ENCODE assay signal across 1 cellular context in the genomic region with DNA sequence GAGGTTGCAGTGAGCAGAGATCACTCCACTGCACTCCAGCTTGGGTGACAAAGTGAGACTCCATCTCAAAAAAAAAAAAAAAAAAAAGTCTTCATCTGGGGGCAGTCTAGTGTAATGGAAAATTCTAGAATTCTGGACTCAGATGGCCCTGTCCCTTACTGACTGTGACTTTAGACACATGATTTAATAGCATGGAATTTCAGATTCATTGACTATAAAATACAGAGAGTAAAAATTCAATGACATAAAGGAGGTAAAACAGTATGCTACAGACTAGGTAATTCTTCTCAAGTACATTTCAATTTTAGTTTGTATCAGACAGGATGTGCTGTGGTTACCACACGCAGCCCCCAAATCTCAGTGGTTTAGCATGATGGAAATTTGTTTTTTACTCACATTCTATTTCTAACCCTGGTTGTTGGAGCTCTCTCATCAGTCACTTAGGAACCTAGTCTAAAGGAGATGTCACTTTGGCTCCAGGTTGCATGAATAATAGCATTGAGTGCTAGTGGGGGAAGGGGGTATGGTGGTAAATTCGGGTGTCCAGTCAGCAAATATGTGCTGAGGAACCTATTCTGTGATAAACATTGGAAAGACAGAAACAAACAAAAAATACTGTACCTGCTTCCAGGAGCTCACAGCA.
TF ChIP-seq lines count a peak whose summit lies in the region.

No MANE protein-coding gene starts in this region.

TF ChIP-seq in HepG2, 621 proteins besides CTCF, POLR2A, EP300 and RAD21 (continued from another document):
- TF ChIP-seq, protein P1, sequence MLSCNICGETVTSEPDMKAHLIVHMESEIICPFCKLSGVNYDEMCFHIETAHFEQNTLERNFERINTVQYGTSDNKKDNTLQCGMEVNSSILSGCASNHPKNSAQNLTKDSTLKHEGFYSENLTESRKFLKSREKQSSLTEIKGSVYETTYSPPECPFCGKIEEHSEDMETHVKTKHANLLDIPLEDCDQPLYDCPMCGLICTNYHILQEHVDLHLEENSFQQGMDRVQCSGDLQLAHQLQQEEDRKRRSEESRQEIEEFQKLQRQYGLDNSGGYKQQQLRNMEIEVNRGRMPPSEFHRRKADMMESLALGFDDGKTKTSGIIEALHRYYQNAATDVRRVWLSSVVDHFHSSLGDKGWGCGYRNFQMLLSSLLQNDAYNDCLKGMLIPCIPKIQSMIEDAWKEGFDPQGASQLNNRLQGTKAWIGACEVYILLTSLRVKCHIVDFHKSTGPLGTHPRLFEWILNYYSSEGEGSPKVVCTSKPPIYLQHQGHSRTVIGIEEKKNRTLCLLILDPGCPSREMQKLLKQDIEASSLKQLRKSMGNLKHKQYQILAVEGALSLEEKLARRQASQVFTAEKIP (CRISPR knock-in tag; IDR thresholded peaks at IDR 0.05; ENCODE audit: borderline replicate concordance) = no peak
- TF ChIP-seq MIER3 (CRISPR knock-in tag; IDR thresholded peaks at IDR 0.05; ENCODE audit: borderline replicate concordance) (no peak), ZNF788 (CRISPR knock-in tag; IDR thresholded peaks at IDR 0.05; ENCODE audit: borderline replicate concordance) (no peak), MAFK (conservative IDR thresholded peaks at IDR 0.05 in 1 of 2, IDR thresholded peaks at IDR 0.05 in 1 of 2; ENCODE audit: low read length in 2 of 2) (peak; percentile 50 to 71; a peak in 3 of 4 replicates), ZNF232 (CRISPR knock-in tag; IDR thresholded peaks at IDR 0.05; ENCODE audit: borderline replicate concordance) (no peak), ETV6 (CRISPR knock-in tag; conservative IDR thresholded peaks at IDR 0.05) (no peak)
